Comparison of ENCODE assay signal across 28 cellular contexts in the genomic region with DNA sequence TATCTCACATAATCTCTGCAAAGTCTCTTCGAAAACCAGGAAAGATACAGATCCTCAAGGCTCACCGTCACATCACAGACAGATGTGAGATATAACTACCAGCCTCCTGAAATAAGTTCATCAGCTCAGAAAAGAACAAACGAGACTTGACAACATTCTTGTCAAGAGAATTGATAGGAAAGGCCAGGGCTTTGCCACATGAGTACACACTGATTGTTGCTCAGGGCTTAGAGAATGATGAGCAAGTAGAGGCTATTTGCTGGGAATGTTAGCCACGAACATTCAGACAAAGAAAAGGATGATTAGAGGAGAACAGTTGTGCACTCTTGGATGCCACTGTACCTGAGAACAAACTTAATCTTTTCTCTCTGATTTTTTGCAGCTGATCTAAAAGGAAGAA.
"Had no signal": no experiment of that assay in that cellular context is flagged by ENCODE, and none has a peak within 500 bp of the region (broad histone marks: within the 10 kb centered on the region; RNA-seq: fewer than 3 reads in every experiment).

No MANE protein-coding gene starts in this region.

- H3K36me3 ChIP-seq: ascending aorta, breast epithelium, esophagus squamous epithelium, gastroesophageal sphincter, heart right ventricle had no signal

- H3K9me3 ChIP-seq: ascending aorta, breast epithelium, esophagus squamous epithelium, gastroesophageal sphincter, heart right ventricle had no signal

- FAIRE-seq: endometrium, endothelial cell of umbilical vein had no signal

- H3K27ac ChIP-seq: ascending aorta, breast epithelium, coronary artery, dorsolateral prefrontal cortex, epithelial cell of prostate, esophagus squamous epithelium, gastroesophageal sphincter, heart right ventricle had no signal

- DNase-seq: activated CD4-positive, alpha-beta memory T cell treated with anti-CD3 and anti-CD28 coated beads for 36 hours; activated CD4-positive, alpha-beta T cell treated with anti-CD3 and anti-CD28 coated beads for 36 hours; activated CD4-positive, alpha-beta T cell treated with anti-CD3 and anti-CD28 coated beads, Interleukin-2, amount 10 ng/mL, durations not matched to agents 24 days and 14 days; activated CD4-positive, CD25-positive, alpha-beta regulatory T cell; activated CD4-positive, CD25-positive, alpha-beta regulatory T cell treated with anti-CD3 and anti-CD28 coated beads, Interleukin-2, amount 50 U/mL, for 72 hours; activated CD8-positive, alpha-beta memory T cell treated with anti-CD3 and anti-CD28 coated beads, Interleukin-2, amount 50 U/mL, for 48 hours; activated gamma-delta T cell; activated naive CD4-positive, alpha-beta T cell; activated naive CD4-positive, alpha-beta T cell treated with anti-CD3 and anti-CD28 coated beads, Interleukin-2, amount 10 ng/mL, durations not matched to agents 7 days and 5 days; activated naive CD8-positive, alpha-beta T cell treated with anti-CD3 and anti-CD28 coated beads, Interleukin-2, amount 10 ng/mL, durations not matched to agents 7 days and 5 days; activated T-cell treated with anti-CD3 and anti-CD28 coated beads for 4 hours; activated T-cell treated with anti-CD3 and anti-CD28 coated beads, Interleukin-2, amount 50 U/mL, for 24 hours; activated T-cell treated with anti-CD3 and anti-CD28 coated beads, Interleukin-2, amount 50 U/mL, for 72 hours; dorsolateral prefrontal cortex; effector CD8-positive, alpha-beta T cell; esophagus squamous epithelium; foreskin melanocyte; heart right ventricle; T-helper 1 cell; T-helper 17 cell; T1000 had no signal

- H3K27me3 ChIP-seq: ascending aorta, breast epithelium, dorsolateral prefrontal cortex, esophagus squamous epithelium, gastroesophageal sphincter, heart right ventricle had no signal

- H3K4me3 ChIP-seq: ascending aorta, breast epithelium, coronary artery, dorsolateral prefrontal cortex, esophagus squamous epithelium, gastroesophageal sphincter, heart right ventricle had no signal

- H3K4me1 ChIP-seq: ascending aorta, breast epithelium, esophagus squamous epithelium, gastroesophageal sphincter, heart right ventricle had no signal
